11 cellular contexts compared by ENCODE assay signal in genomic region chrX:21911481-21911880, GRCh38.
"Had no signal": no experiment of that assay in that cellular context is flagged by ENCODE, and none has a peak within 500 bp of the region (broad histone marks: within the 10 kb centered on the region; RNA-seq: fewer than 3 reads in every experiment).

No MANE protein-coding gene starts in this region.

- DNase-seq: GM23248, GOT3, H7, H9, HCEC 1CT, HFFc6 had no signal

- H3K36me3 ChIP-seq: HAP-1 had no signal

- H3K9ac ChIP-seq: GM23248 had no signal

- ATAC-seq: GM23338, HCT116 had no signal

- H3K4me2 ChIP-seq: GM23338 had no signal

- H3K9me3 ChIP-seq: HAP-1 had no signal

- H3K27ac ChIP-seq: GM23248 had no signal

- H2AFZ ChIP-seq: GM23248, GM23338 had no signal

- H3K4me3 ChIP-seq: GM23248, GM23338, HAP-1 had no signal

- FAIRE-seq: H1, H54 had no signal
